In the genomic region with DNA sequence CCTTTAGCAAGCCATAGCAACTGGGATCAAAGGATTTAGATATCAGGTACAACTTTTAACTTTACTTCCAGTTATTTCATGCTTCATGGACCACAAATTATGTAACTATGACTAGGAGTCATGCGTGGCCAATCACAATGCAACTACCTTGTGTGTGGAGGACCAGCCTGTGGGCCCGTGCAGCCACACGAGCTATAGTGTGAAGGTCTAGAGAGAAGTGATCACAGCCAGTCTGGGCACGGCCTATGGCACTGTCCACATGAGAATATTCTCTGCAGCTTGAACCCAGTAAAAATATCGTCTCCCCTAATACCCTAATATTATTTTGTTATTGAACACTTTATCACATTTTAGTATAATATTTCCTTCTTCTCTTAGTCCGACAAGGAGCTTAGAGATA, we compare ENCODE assay signal across 18 cellular contexts.
DNase-seq lines count a peak whose midpoint lies in the region; ATAC-seq and TF ChIP-seq lines count a peak whose summit lies in the region.
"Had no signal": no experiment of that assay in that cellular context is flagged by ENCODE, and none has a peak within 500 bp of the region (broad histone marks: within the 10 kb centered on the region; RNA-seq: fewer than 3 reads in every experiment).

No MANE protein-coding gene starts in this region.

- POLR2A ChIA-PET in activated CD8-positive, alpha-beta T cell treated with anti-CD3 and anti-CD28 coated beads, Interleukin-2, amount 10 ng/mL, durations not matched to agents 7 days and 5 days (lab: Charles Lee) = no interaction called here

- H2AFZ ChIP-seq in OCI-LY3 (ENCODE audit: low read depth, low read length) = peak overlapping the region; percentile 8; the same call in 1 of the 2 replicates
- H2AFZ ChIP-seq: GM23338 had no signal

- H3K36me3 ChIP-seq in OCI-LY3 (replicated peaks; ENCODE audit: low read depth, low read length) = no peaks in the 10 kb centered on the region
- H3K36me3 ChIP-seq: BLaER1 treated with 17β-estradiol and CSF1 and Interleukin-3, amounts not matched to agents 10 nM and 100 nM had no signal

- H3K4me3 Mint-ChIP-seq in activated CD8-positive, alpha-beta T cell treated with anti-CD3 and anti-CD28 coated beads, Interleukin-2, amount 10 ng/mL, durations not matched to agents 7 days and 5 days = no peak overlapping the region
- no peak overlapping the region for H3K4me3 Mint-ChIP-seq in immature natural killer cell
- H3K4me3 Mint-ChIP-seq: B cell; CD8-positive, alpha-beta T cell; GM23338; HFFc6; IgD-negative memory B cell had no signal

- H3K4me1 ChIP-seq in OCI-LY3 (ENCODE audit: low read length) = no peaks in the 10 kb centered on the region
- H3K4me1 ChIP-seq: BLaER1 treated with 17β-estradiol and CSF1 and Interleukin-3, amounts not matched to agents 10 nM and 100 nM had no signal

- no peak for ATAC-seq in activated CD8-positive, alpha-beta T cell treated with anti-CD3 and anti-CD28 coated beads, Interleukin-2, amount 10 ng/mL, durations not matched to agents 7 days and 5 days
- no peak for ATAC-seq in left cardiac atrium
- no peak for ATAC-seq in HG03354 (IDR thresholded peaks at IDR 0.05; ENCODE audit: poor library complexity, severe bottlenecking, unreplicated experiment)
- ATAC-seq: CD8-positive, alpha-beta T cell; GM23338; HCT116 had no signal

- no peaks in the 10 kb centered on the region for H3K4me1 Mint-ChIP-seq in activated CD8-positive, alpha-beta T cell treated with anti-CD3 and anti-CD28 coated beads, Interleukin-2, amount 10 ng/mL, durations not matched to agents 7 days and 5 days (ENCODE audit: low read depth)
- no peaks in the 10 kb centered on the region for H3K4me1 Mint-ChIP-seq in immature natural killer cell
- H3K4me1 Mint-ChIP-seq: B cell, GM23338, IgD-negative memory B cell had no signal

- H3K27me3 Mint-ChIP-seq in activated CD8-positive, alpha-beta T cell treated with anti-CD3 and anti-CD28 coated beads, Interleukin-2, amount 10 ng/mL, durations not matched to agents 7 days and 5 days (ENCODE audit: low read depth) = no peaks in the 10 kb centered on the region
- H3K27me3 Mint-ChIP-seq in immature natural killer cell (ENCODE audit: low read depth in 3 of 3) = peaks cover 0 to 3% (median 0%) of the 10 kb centered on the region in 3 donors
- H3K27me3 Mint-ChIP-seq: B cell, IgD-negative memory B cell had no signal

- H3K36me3 Mint-ChIP-seq in activated CD8-positive, alpha-beta T cell treated with anti-CD3 and anti-CD28 coated beads, Interleukin-2, amount 10 ng/mL, durations not matched to agents 7 days and 5 days (ENCODE audit: low read depth) = no peaks in the 10 kb centered on the region
- no peaks in the 10 kb centered on the region for H3K36me3 Mint-ChIP-seq in immature natural killer cell
- H3K36me3 Mint-ChIP-seq: CD8-positive, alpha-beta T cell; IgD-negative memory B cell had no signal

- H3K27ac Mint-ChIP-seq in activated CD8-positive, alpha-beta T cell treated with anti-CD3 and anti-CD28 coated beads, Interleukin-2, amount 10 ng/mL, durations not matched to agents 7 days and 5 days = no peak overlapping the region
- no peak overlapping the region for H3K27ac Mint-ChIP-seq in immature natural killer cell
- H3K27ac Mint-ChIP-seq: B cell; CD8-positive, alpha-beta T cell; GM23338; HFFc6; IgD-negative memory B cell had no signal

- intact Hi-C loops in left cardiac atrium (cut with DNase I) = no loop called here

- TF ChIP-seq CTCF in OCI-LY3 (IDR thresholded peaks at IDR 0.05; ENCODE audit: low read depth, low read length) = no peak

- DNase-seq in glomerular visceral epithelial cell (ENCODE audit: extremely low spot score) (peak; percentile 3), kidney tubule cell (ENCODE audit: low spot score) (peak; percentile 49), renal cortical epithelial cell (ENCODE audit: low read depth) (peak; percentile 33), immature natural killer cell (no peak), left cardiac atrium (no peak)
- DNase-seq in activated CD8-positive, alpha-beta T cell treated with anti-CD3 and anti-CD28 coated beads, Interleukin-2, amount 10 ng/mL, durations not matched to agents 7 days and 5 days = no peak
- DNase-seq: Calu3; CD8-positive, alpha-beta T cell; DMS79 treated with DMSO at 0.1 percent for 48 hours; H7; HFFc6 had no signal

- no peaks in the 10 kb centered on the region for H3K9me3 ChIP-seq in OCI-LY3 (ENCODE audit: insufficient read depth, low read length)
- H3K9me3 ChIP-seq: BLaER1 treated with 17β-estradiol and CSF1 and Interleukin-3, amounts not matched to agents 10 nM and 100 nM had no signal

- no peak overlapping the region for H3K27ac ChIP-seq in OCI-LY3 (ENCODE audit: low read length)
- H3K27ac ChIP-seq: BLaER1 treated with 17β-estradiol and CSF1 and Interleukin-3, amounts not matched to agents 10 nM and 100 nM had no signal

- no peak overlapping the region for H3K4me3 ChIP-seq in OCI-LY3 (ENCODE audit: low read length)
- H3K4me3 ChIP-seq: BLaER1 treated with 17β-estradiol and CSF1 and Interleukin-3, amounts not matched to agents 10 nM and 100 nM; GM23338 had no signal

- H3K27me3 ChIP-seq in OCI-LY3 (ENCODE audit: low read depth, low read length) = no peaks in the 10 kb centered on the region
- H3K27me3 ChIP-seq: BLaER1 treated with 17β-estradiol and CSF1 and Interleukin-3, amounts not matched to agents 10 nM and 100 nM had no signal

- H3K9ac ChIP-seq in OCI-LY3 (ENCODE audit: low read length) = no peak overlapping the region
- H3K9ac ChIP-seq: BLaER1 treated with 17β-estradiol and CSF1 and Interleukin-3, amounts not matched to agents 10 nM and 100 nM had no signal

- H3K4me2 ChIP-seq in OCI-LY3 (ENCODE audit: low read length) = no peak overlapping the region
- H3K4me2 ChIP-seq: BLaER1 treated with 17β-estradiol and CSF1 and Interleukin-3, amounts not matched to agents 10 nM and 100 nM; GM23338 had no signal

- no peaks in the 10 kb centered on the region for H3K79me2 ChIP-seq in OCI-LY3 (ENCODE audit: low read length)

- CTCF ChIA-PET in activated CD8-positive, alpha-beta T cell treated with anti-CD3 and anti-CD28 coated beads, Interleukin-2, amount 10 ng/mL, durations not matched to agents 7 days and 5 days (lab: Charles Lee) = no interaction called here

- H4K20me1 ChIP-seq in OCI-LY3 (ENCODE audit: insufficient read depth, low read length) = no peaks in the 10 kb centered on the region
- H4K20me1 ChIP-seq: BLaER1 treated with 17β-estradiol and CSF1 and Interleukin-3, amounts not matched to agents 10 nM and 100 nM had no signal

- no peaks in the 10 kb centered on the region for H3K9me3 Mint-ChIP-seq in activated CD8-positive, alpha-beta T cell treated with anti-CD3 and anti-CD28 coated beads, Interleukin-2, amount 10 ng/mL, durations not matched to agents 7 days and 5 days (ENCODE audit: insufficient read depth)
- H3K9me3 Mint-ChIP-seq in immature natural killer cell = peaks cover under 1 to 10% (median 5%) of the 10 kb centered on the region in 6 donors
- H3K9me3 Mint-ChIP-seq: GM23338, HFFc6 had no signal

Comparison
In these comparisons a context has a peak if more than half of its experiments do, and no peak if none do; other contexts are left out.
1. DNase-seq: peak in glomerular visceral epithelial cell (single experiment), kidney tubule cell (single experiment) and renal cortical epithelial cell (single experiment); none in activated CD8-positive, alpha-beta T cell treated with anti-CD3 and anti-CD28 coated beads, Interleukin-2, amount 10 ng/mL, durations not matched to agents 7 days and 5 days (single experiment), immature natural killer cell (0 of 3) and left cardiac atrium (single experiment).